ENCODE assay signal across 2 cellular contexts in genomic region chr13:110576070-110576394, GRCh38.
TF ChIP-seq lines count a peak whose summit lies in the region.

No MANE protein-coding gene starts in this region.

TF ChIP-seq in GM23338, 12 proteins besides CTCF, POLR2A, EP300 and RAD21:
- TF ChIP-seq ZNF462 (CRISPR knock-in tag; IDR thresholded peaks at IDR 0.05): no peak
- TF ChIP-seq EZH2 (IDR thresholded peaks at IDR 0.05; ENCODE audit: low read depth, unreplicated experiment): no peak
- no peak for TF ChIP-seq EZH2phosphoT487 (IDR thresholded peaks at IDR 0.05; ENCODE audit: unreplicated experiment)
- no peak for TF ChIP-seq POLR2AphosphoS5 (IDR thresholded peaks at IDR 0.05; ENCODE audit: low read depth)
- no peak for TF ChIP-seq ZNF114 (CRISPR knock-in tag; IDR thresholded peaks at IDR 0.05)
- no peak for TF ChIP-seq STAT1 (IDR thresholded peaks at IDR 0.05; ENCODE audit: unreplicated experiment)
- no peak for TF ChIP-seq ETS1 (IDR thresholded peaks at IDR 0.05)
- TF ChIP-seq ZNF331 (CRISPR knock-in tag; IDR thresholded peaks at IDR 0.05; ENCODE audit: low read depth): no peak
- no peak for TF ChIP-seq REST (IDR thresholded peaks at IDR 0.05; ENCODE audit: unreplicated experiment)
- no peak for TF ChIP-seq JUNB (IDR thresholded peaks at IDR 0.05; ENCODE audit: unreplicated experiment)
- no peak for TF ChIP-seq CREB1 (CRISPR knock-in tag; IDR thresholded peaks at IDR 0.05; ENCODE audit: low read depth)

TF ChIP-seq in GM12878, 131 proteins besides CTCF, POLR2A, EP300 and RAD21:
- TF ChIP-seq FOS (IDR thresholded peaks at IDR 0.05; ENCODE audit: borderline replicate concordance, extremely low read depth, insufficient read length) (no peak), SUPT20H (IDR thresholded peaks at IDR 0.05; ENCODE audit: borderline replicate concordance, control insufficient read depth, low read depth, low read length) (no peak), MTA3 (IDR thresholded peaks at IDR 0.05; ENCODE audit: borderline replicate concordance, low read length) (no peak), CHD1 (IDR thresholded peaks at IDR 0.05; ENCODE audit: low read depth, low read length) (no peak), HDAC6 (IDR thresholded peaks at IDR 0.05; ENCODE audit: unreplicated experiment) (no peak), GABPA (IDR thresholded peaks at IDR 0.05; ENCODE audit: low read depth) (no peak), TARDBP (IDR thresholded peaks at IDR 0.05; ENCODE audit: borderline replicate concordance) (no peak), SUZ12 (IDR thresholded peaks at IDR 0.05; ENCODE audit: unreplicated experiment) (no peak), BHLHE40 (IDR thresholded peaks at IDR 0.05; ENCODE audit: borderline replicate concordance in 1 of 2, low read depth in 2 of 2, low read length in 1 of 2) (0 out of 4 replicates have a peak, but pooled peaks of 1 of the 2 experiments have one; percentile 4), GATAD2B (conservative IDR thresholded peaks at IDR 0.05; ENCODE audit: low read depth) (0 out of 2 replicates have a peak, but pooled peaks have one; percentile 11), MLLT1 (IDR thresholded peaks at IDR 0.05) (no peak), IKZF1 (conservative IDR thresholded peaks at IDR 0.05) (0 out of 2 replicates have a peak, but pooled peaks have one; percentile 47), SMAD1 (IDR thresholded peaks at IDR 0.05; ENCODE audit: low read depth, partially characterized antibody) (no peak), CBFB (IDR thresholded peaks at IDR 0.05; ENCODE audit: low read depth) (0 out of 2 replicates have a peak, but pooled peaks have one; percentile 12), CHD4 (IDR thresholded peaks at IDR 0.05) (no peak), JUNB (IDR thresholded peaks at IDR 0.05) (no peak), SMARCA5 (IDR thresholded peaks at IDR 0.05) (no peak), RB1 (IDR thresholded peaks at IDR 0.05; ENCODE audit: borderline replicate concordance) (no peak), ATF3 (IDR thresholded peaks at IDR 0.05; ENCODE audit: borderline replicate concordance, extremely low read depth, low read depth, low read length) (no peak), CEBPB (IDR thresholded peaks at IDR 0.05; ENCODE audit: borderline replicate concordance in 1 of 2, low read depth in 2 of 2, low read length in 2 of 2) (no peak), HCFC1 (IDR thresholded peaks at IDR 0.05; ENCODE audit: low read length) (no peak), BCLAF1 (IDR thresholded peaks at IDR 0.05) (no peak), ZNF622 (IDR thresholded peaks at IDR 0.05) (no peak), IKZF2 (IDR thresholded peaks at IDR 0.05) (peak in 1 of 2 experiments; percentile 46; a peak in 1 of 4 replicates), ZNF687 (IDR thresholded peaks at IDR 0.05) (no peak), YBX1 (IDR thresholded peaks at IDR 0.05) (no peak), NFIC (IDR thresholded peaks at IDR 0.05; ENCODE audit: low read depth, low read length) (no peak; the same call in 1 of the 2 replicates), E2F4 (IDR thresholded peaks at IDR 0.05; ENCODE audit: low read depth, low read length) (no peak), SKIL (IDR thresholded peaks at IDR 0.05; ENCODE audit: low read depth, poor library complexity, severe bottlenecking) (no peak), SPI1 (IDR thresholded peaks at IDR 0.05; ENCODE audit: borderline replicate concordance, insufficient read depth, low read depth, low read length) (peak; percentile 17; the same call in 1 of the 2 replicates), LARP7 (IDR thresholded peaks at IDR 0.05) (no peak)
